ENCODE assay signal across 8 cellular contexts in the genomic region with DNA sequence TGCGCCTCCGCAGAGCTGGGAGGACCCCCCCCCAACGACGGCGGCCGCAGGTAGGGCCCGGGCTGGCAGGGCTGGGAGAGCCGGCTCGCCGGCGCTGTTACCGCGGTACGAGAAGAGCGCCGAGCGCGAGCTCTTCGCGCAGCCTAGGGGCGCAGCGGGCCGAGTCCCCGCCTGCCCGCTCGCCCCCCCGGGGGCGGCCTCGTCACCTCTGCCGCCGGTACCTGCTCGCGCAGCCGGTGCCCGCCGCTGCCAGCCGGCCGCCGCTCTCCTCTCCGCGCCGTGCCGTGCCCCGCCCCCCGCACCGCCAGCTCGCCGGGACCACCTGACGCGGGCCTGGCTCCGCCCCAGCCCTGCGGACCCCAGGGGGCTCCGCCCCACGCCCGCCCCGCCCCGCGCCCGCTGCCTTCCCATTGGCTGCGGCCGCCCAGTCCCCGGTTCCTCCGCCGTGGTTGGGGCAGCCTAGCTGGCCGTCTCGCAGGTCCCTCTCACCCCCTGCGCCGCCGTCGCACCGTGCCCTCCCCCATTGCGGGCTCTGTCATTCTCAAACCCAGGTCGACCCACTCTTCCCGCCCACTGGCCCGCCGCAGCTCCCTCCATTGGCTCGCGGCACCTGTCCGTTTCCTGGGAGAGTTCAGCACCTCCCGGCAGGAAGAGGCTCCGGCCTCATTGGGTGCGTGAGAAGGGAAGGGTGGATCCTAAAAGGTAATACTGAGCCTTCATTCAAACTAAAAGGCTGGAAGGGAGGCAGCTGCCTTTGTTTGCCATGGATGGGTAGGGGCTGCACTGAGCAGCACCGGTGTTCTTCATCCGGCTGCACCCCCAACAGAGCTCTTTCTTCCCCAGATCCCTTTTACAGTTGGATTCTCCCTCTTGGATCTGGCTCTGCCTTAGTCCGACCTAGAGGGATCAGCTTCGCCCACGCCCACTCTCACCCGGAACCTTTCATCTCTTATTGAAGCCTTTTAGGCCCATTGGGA. TPM values are rescaled to one million over a fixed set of nuclear protein-coding genes. Genes with fewer than 3 reads are reported as not detected.
A peak's percentile ranks its signal among the peaks of the same experiment; 100 is the strongest.
DNase-seq lines count a peak whose midpoint lies in the region; ATAC-seq and FAIRE-seq lines count a peak whose summit lies in the region.

Gene MAP3K9 (minus strand): TSS at position 276 of the 977 bp plus-strand sequence. CDS start 342 bp downstream, outside the sequence.

- H3K27ac ChIP-seq in epithelial cell of prostate (peak within 1 kb of the TSS; percentile 87), muscle layer of colon (ENCODE audit: low read depth, low read length) (no peak within 1 kb of the TSS)

- no peaks in the 10 kb centered on the region for H3K4me1 ChIP-seq in muscle layer of colon (ENCODE audit: insufficient read depth, low read length)

- H3K27me3 ChIP-seq in muscle layer of colon (ENCODE audit: control insufficient read depth in 1 of 2, insufficient read depth in 2 of 2, low read length in 2 of 2), result peaks cover 8 to 33% of the 10 kb centered on the region in 2 donors

- in situ Hi-C loops in Caki2 (cut with HindIII; ENCODE audit: low pct_unique_long_range_greater_than_20kb, low sequenced_read_pairs), result no loop called here

- DNase-seq in Caki2 (ENCODE audit: low read depth) (peak; percentile 97), HTR-8/SVneo (ENCODE audit: insufficient read length, low spot score) (peak; percentile 100), NOMO-1 treated with DMSO at 0.1 percent for 48 hours (lab: John Stamatoyannopoulos, UW; ENCODE audit: unreplicated experiment) (peak; percentile 88), epithelial cell of prostate (ENCODE audit: low read depth, low spot score) (peak; percentile 96)
- peak; percentile 95 for DNase-seq in activated CD8-positive, alpha-beta memory T cell treated with anti-CD3 and anti-CD28 coated beads, Interleukin-2, amount 50 U/mL, for 48 hours
- DNase-seq in stimulated activated CD8-positive, alpha-beta memory T cell treated with anti-CD3 and anti-CD28 coated beads, Interleukin-7, amount 100 ng/mL, for 1 hour (ENCODE audit: low read depth in 2 of 2), result peak; percentile 69 to 76

- H3K36me3 ChIP-seq in muscle layer of colon (ENCODE audit: insufficient read depth, low read length), result no peaks in the 10 kb centered on the region

- peak; percentile 89 for ATAC-seq in GM21381 (IDR thresholded peaks at IDR 0.05; ENCODE audit: unreplicated experiment)

- H3K4me3 ChIP-seq in muscle layer of colon (ENCODE audit: low read depth in 1 of 2, low read length in 2 of 2), result peak within 1 kb of the TSS; percentile 49 to 54

- no peak within 1 kb of the TSS for H3K9ac ChIP-seq in muscle layer of colon (ENCODE audit: low read length)

- FAIRE-seq in HTR-8/SVneo (lab: Jason Lieb, UNC), result peak; percentile 100

- H3K9me3 ChIP-seq in muscle layer of colon (ENCODE audit: low read length), result no peaks in the 10 kb centered on the region

RNA-seq across cellular contexts. Expression of gene MAP3K9, which starts in this region (rescaled TPM):
- 3.5 and 7.2 TPM in 2 replicates for total RNA-seq in Caki2 (2014; rRNA removed; shearing (Covaris generic); ENCODE audit: low replicate concordance)
